8 cellular contexts compared by ENCODE assay signal in genomic region chr22:44567846-44568493, GRCh38.
DNase-seq lines count a peak whose midpoint lies in the region; ATAC-seq and TF ChIP-seq lines count a peak whose summit lies in the region.

No MANE protein-coding gene starts in this region.

- no peaks in the 10 kb centered on the region for H3K27me3 ChIP-seq in CD4-positive, alpha-beta T cell (ENCODE audit: control insufficient read depth, insufficient read depth, low read length)
- no peaks in the 10 kb centered on the region for H3K27me3 ChIP-seq in effector memory CD4-positive, alpha-beta T cell (replicated peaks; ENCODE audit: control insufficient read depth, insufficient read depth, low read length, poor library complexity, severe bottlenecking)

- no peaks in the 10 kb centered on the region for H3K36me3 Mint-ChIP-seq in CD4-positive, alpha-beta T cell (ENCODE audit: low read depth)

- CTCF ChIA-PET in CD4-positive, alpha-beta T cell (lab: Charles Lee), result interaction anchor here (1.0 to 1.3 kb wide), 2 partner anchors 84 to 579 kb away, joined by 3 read pairs; no protein-coding TSS in a partner anchor

- peaks cover 5% of the 10 kb centered on the region for H3K9me3 Mint-ChIP-seq in CD4-positive, alpha-beta T cell

- no peaks in the 10 kb centered on the region for H3K4me1 Mint-ChIP-seq in CD4-positive, alpha-beta T cell (ENCODE audit: low read depth)

- H3K36me3 ChIP-seq in effector memory CD4-positive, alpha-beta T cell (ENCODE audit: control insufficient read depth, insufficient read depth, low read length), result no peaks in the 10 kb centered on the region

- H3K4me3 Mint-ChIP-seq in CD4-positive, alpha-beta T cell, result no peak overlapping the region

- no peak overlapping the region for H3K27ac ChIP-seq in CD4-positive, alpha-beta T cell (ENCODE audit: low read depth, low read length)
- H3K27ac ChIP-seq in effector memory CD4-positive, alpha-beta T cell (ENCODE audit: insufficient read depth, low read length, poor library complexity, severe bottlenecking), result no peak overlapping the region

- intact Hi-C loops in CD4-positive, alpha-beta T cell (cut with DNase I, micrococcal nuclease), result loop anchor here (1.0 to 5.0 kb wide), 5 partner anchors 167 to 575 kb away; no protein-coding TSS in a partner anchor

- TF ChIP-seq CTCF in CD4-positive, alpha-beta T cell (IDR thresholded peaks at IDR 0.05), result peak; percentile 62

- H3K4me3 ChIP-seq in effector memory CD4-positive, alpha-beta T cell (ENCODE audit: insufficient read depth, low read depth, low read length, poor library complexity, severe bottlenecking), result no peak overlapping the region

- H3K4me1 ChIP-seq in effector memory CD4-positive, alpha-beta T cell (ENCODE audit: control insufficient read depth, insufficient read depth, low read length, poor library complexity, severe bottlenecking), result no peaks in the 10 kb centered on the region

- H3K27ac Mint-ChIP-seq in CD4-positive, alpha-beta T cell, result no peak overlapping the region

- no peaks in the 10 kb centered on the region for H3K27me3 Mint-ChIP-seq in CD4-positive, alpha-beta T cell

- POLR2A ChIA-PET in CD4-positive, alpha-beta T cell (lab: Charles Lee), result interaction anchor here (1.4 kb wide), 1 partner anchor 575 kb away, joined by 3 read pairs; no protein-coding TSS in a partner anchor

- DNase-seq in CD4-positive, alpha-beta T cell, result peak; percentile 17 to 52 (median 33)
- peak; percentile 42 for DNase-seq in HT-29 (ENCODE audit: low spot score)
- peak; percentile 46 for DNase-seq in activated CD4-positive, alpha-beta T cell treated with anti-CD3 and anti-CD28 coated beads, Interleukin-2, amount 50 U/mL, for 1 hour
- DNase-seq in effector memory CD4-positive, alpha-beta T cell, result peak; percentile 11 to 17 (median 15)
- DNase-seq in pons (ENCODE audit: low spot score), result peak; percentile 2
- no peak for DNase-seq in dedifferentiated amniotic fluid mesenchymal stem cell (ENCODE audit: extremely low spot score)
- no peak for DNase-seq in NCI-H226
- DNase-seq in DMS79 (lab: John Stamatoyannopoulos, UW), result no peak

- H3K9me3 ChIP-seq in CD4-positive, alpha-beta T cell (ENCODE audit: control insufficient read depth, low read length), result peaks cover 4% of the 10 kb centered on the region
- H3K9me3 ChIP-seq in effector memory CD4-positive, alpha-beta T cell (ENCODE audit: control insufficient read depth, low read length), result no peaks in the 10 kb centered on the region

- no peak for ATAC-seq in CD4-positive, alpha-beta T cell (ENCODE audit: poor library complexity)

Comparison
In these comparisons a context has a peak if more than half of its experiments do, and no peak if none do; other contexts are left out.
1. DNase-seq: peak in CD4-positive, alpha-beta T cell (10 of 10), HT-29 (single experiment), activated CD4-positive, alpha-beta T cell treated with anti-CD3 and anti-CD28 coated beads, Interleukin-2, amount 50 U/mL, for 1 hour (single experiment), effector memory CD4-positive, alpha-beta T cell (3 of 3) and pons (single experiment); none in dedifferentiated amniotic fluid mesenchymal stem cell (single experiment), NCI-H226 (single experiment) and DMS79 (single experiment).